ENCODE assay signal across 31 cellular contexts in genomic region chr12:132259872-132260695, GRCh38.
"Had no signal": no experiment of that assay in that cellular context is flagged by ENCODE, and none has a peak within 500 bp of the region (broad histone marks: within the 10 kb centered on the region; RNA-seq: fewer than 3 reads in every experiment).

No MANE protein-coding gene starts in this region.

- DNase-seq: activated CD4-positive, alpha-beta T cell treated with anti-CD3 and anti-CD28 coated beads, Interleukin-2, amount 10 ng/mL, durations not matched to agents 24 days and 14 days; activated CD4-positive, alpha-beta T cell treated with anti-CD3 and anti-CD28 coated beads, Interleukin-2, amount 50 U/mL, for 4 hours; activated CD8-positive, alpha-beta T cell treated with anti-CD3 and anti-CD28 coated beads for 36 hours; activated effector memory CD4-positive, alpha-beta T cell treated with anti-CD3 and anti-CD28 coated beads, Interleukin-2, amount 50 U/mL, for 16 hours; activated naive CD4-positive, alpha-beta T cell; activated naive CD4-positive, alpha-beta T cell treated with anti-CD3 and anti-CD28 coated beads, Interleukin-2, amount 50 U/mL, for 16 hours; activated naive CD8-positive, alpha-beta T cell treated with anti-CD3 and anti-CD28 coated beads for 36 hours; activated T-cell treated with anti-CD3 and anti-CD28 coated beads, Interleukin-2, amount 50 U/mL, for 1 hour; activated T-cell treated with anti-CD3 and anti-CD28 coated beads, Interleukin-2, amount 50 U/mL, for 72 hours; amniotic stem cell; aorta; Karpas-422; KBM-7; MG63; NCI-H1048; NCI-H1105 treated with DMSO at 0.1 percent for 48 hours; NCI-H1436; NCI-H1694 treated with DMSO at 0.1 percent for 48 hours; NCI-H2029; NCI-H510A; NCI-H526; NCI-H748 treated with DMSO at 0.1 percent for 48 hours; NK-92 treated with Interleukin-12 subunit alpha and Interleukin-12 subunit beta, amount 100 ng/mL, for 24 hours; PC-3; Peyer's patch; RPMI8226 had no signal

- H3K36me3 ChIP-seq: brain microvascular endothelial cell, MG63, Peyer's patch had no signal

- H3K4me1 ChIP-seq: Peyer's patch had no signal

- H3K27me3 Mint-ChIP-seq: activated CD4-positive, alpha-beta T cell treated with anti-CD3 and anti-CD28 coated beads, Interleukin-2, amount 10 ng/mL, durations not matched to agents 24 days and 14 days; activated naive CD8-positive, alpha-beta T cell treated with anti-CD3 and anti-CD28 coated beads for 36 hours had no signal

- H3K27ac Mint-ChIP-seq: activated CD4-positive, alpha-beta T cell treated with anti-CD3 and anti-CD28 coated beads, Interleukin-2, amount 10 ng/mL, durations not matched to agents 24 days and 14 days; activated CD8-positive, alpha-beta T cell treated with anti-CD3 and anti-CD28 coated beads for 36 hours; activated naive CD8-positive, alpha-beta T cell treated with anti-CD3 and anti-CD28 coated beads for 36 hours; activated T-cell treated with anti-CD3 and anti-CD28 coated beads, Interleukin-2, amount 50 U/mL, for 72 hours; activated T-helper 17 cell treated with anti-CD3 and anti-CD28 coated beads, Interleukin-2, amount 50 U/mL, for 72 hours; T-helper 2 cell treated with Interferon-gamma antibody and Interleukin-4, amounts not matched to agents 5 μg/mL and 100 μg/mL, for 36 hours had no signal

- FAIRE-seq: TTC549 had no signal

- H3K9me3 ChIP-seq: MG63, Peyer's patch had no signal

- H3K4me3 ChIP-seq: MG63, Peyer's patch had no signal

- H3K4me3 Mint-ChIP-seq: activated CD4-positive, alpha-beta T cell treated with anti-CD3 and anti-CD28 coated beads, Interleukin-2, amount 10 ng/mL, durations not matched to agents 24 days and 14 days; activated CD8-positive, alpha-beta T cell treated with anti-CD3 and anti-CD28 coated beads for 36 hours; activated naive CD8-positive, alpha-beta T cell treated with anti-CD3 and anti-CD28 coated beads for 36 hours; activated T-cell treated with anti-CD3 and anti-CD28 coated beads, Interleukin-2, amount 50 U/mL, for 72 hours; activated T-helper 17 cell treated with anti-CD3 and anti-CD28 coated beads, Interleukin-2, amount 50 U/mL, for 72 hours; central memory CD8-positive, alpha-beta T cell; T-helper 2 cell treated with Interferon-gamma antibody and Interleukin-4, amounts not matched to agents 5 μg/mL and 100 μg/mL, for 36 hours had no signal

- H3K27ac ChIP-seq: brain microvascular endothelial cell, Peyer's patch had no signal

- H3K27me3 ChIP-seq: brain microvascular endothelial cell, MG63, Peyer's patch had no signal

- ATAC-seq: activated CD8-positive, alpha-beta T cell treated with anti-CD3 and anti-CD28 coated beads for 36 hours; activated T-cell treated with anti-CD3 and anti-CD28 coated beads, Interleukin-2, amount 50 U/mL, for 72 hours; activated T-helper 17 cell treated with anti-CD3 and anti-CD28 coated beads, Interleukin-2, amount 50 U/mL, for 72 hours; PC-3 had no signal

- H3K36me3 Mint-ChIP-seq: activated naive CD8-positive, alpha-beta T cell treated with anti-CD3 and anti-CD28 coated beads for 36 hours had no signal

- H3K4me1 Mint-ChIP-seq: activated CD4-positive, alpha-beta T cell treated with anti-CD3 and anti-CD28 coated beads, Interleukin-2, amount 10 ng/mL, durations not matched to agents 24 days and 14 days; activated T-helper 17 cell treated with anti-CD3 and anti-CD28 coated beads, Interleukin-2, amount 50 U/mL, for 72 hours; central memory CD8-positive, alpha-beta T cell had no signal
